Comparison of ENCODE assay signal across 1 cellular context in the genomic region with DNA sequence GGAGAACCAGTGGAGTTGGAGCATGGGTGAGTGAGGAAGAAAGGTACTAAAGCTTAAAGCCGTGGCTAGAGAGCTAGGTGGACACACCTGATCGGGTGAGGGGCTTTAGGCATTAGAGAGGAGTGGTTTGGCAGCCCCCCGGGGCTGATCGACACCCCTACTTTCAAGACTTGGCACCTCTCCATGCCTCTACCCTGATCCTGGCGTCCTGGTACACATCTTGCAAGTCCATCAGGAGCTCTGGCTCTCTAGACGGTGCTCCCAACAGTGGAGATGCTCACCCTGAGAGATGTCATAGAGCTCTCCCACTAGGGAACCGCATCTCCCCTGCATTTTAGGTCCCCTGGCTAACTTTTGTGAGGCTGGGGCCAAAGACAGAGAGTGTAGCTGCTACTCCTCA.
TF ChIP-seq lines count a peak whose summit lies in the region.

No MANE protein-coding gene starts in this region.

TF ChIP-seq in IMR-90, 13 proteins besides CTCF, POLR2A, EP300 and RAD21:
- TF ChIP-seq NFE2L2 (IDR thresholded peaks at IDR 0.05; ENCODE audit: low read depth, low read length), result no peak
- TF ChIP-seq, protein P1, sequence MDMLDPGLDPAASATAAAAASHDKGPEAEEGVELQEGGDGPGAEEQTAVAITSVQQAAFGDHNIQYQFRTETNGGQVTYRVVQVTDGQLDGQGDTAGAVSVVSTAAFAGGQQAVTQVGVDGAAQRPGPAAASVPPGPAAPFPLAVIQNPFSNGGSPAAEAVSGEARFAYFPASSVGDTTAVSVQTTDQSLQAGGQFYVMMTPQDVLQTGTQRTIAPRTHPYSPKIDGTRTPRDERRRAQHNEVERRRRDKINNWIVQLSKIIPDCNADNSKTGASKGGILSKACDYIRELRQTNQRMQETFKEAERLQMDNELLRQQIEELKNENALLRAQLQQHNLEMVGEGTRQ (IDR thresholded peaks at IDR 0.05; ENCODE audit: low read depth, low read length), result no peak
- TF ChIP-seq FOS (IDR thresholded peaks at IDR 0.05; ENCODE audit: low read depth, low read length), result no peak
- TF ChIP-seq SMC3 (IDR thresholded peaks at IDR 0.05; ENCODE audit: low read depth, low read length), result no peak
- TF ChIP-seq BHLHE40 (IDR thresholded peaks at IDR 0.05; ENCODE audit: low read depth, low read length), result no peak
- TF ChIP-seq, protein P2, sequence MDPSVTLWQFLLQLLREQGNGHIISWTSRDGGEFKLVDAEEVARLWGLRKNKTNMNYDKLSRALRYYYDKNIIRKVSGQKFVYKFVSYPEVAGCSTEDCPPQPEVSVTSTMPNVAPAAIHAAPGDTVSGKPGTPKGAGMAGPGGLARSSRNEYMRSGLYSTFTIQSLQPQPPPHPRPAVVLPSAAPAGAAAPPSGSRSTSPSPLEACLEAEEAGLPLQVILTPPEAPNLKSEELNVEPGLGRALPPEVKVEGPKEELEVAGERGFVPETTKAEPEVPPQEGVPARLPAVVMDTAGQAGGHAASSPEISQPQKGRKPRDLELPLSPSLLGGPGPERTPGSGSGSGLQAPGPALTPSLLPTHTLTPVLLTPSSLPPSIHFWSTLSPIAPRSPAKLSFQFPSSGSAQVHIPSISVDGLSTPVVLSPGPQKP (IDR thresholded peaks at IDR 0.05; ENCODE audit: borderline replicate concordance, low read depth, low read length), result no peak
- no peak for TF ChIP-seq MAZ (IDR thresholded peaks at IDR 0.05; ENCODE audit: borderline replicate concordance, low read depth, low read length)
- no peak for TF ChIP-seq CHD1 (IDR thresholded peaks at IDR 0.05; ENCODE audit: low read depth, low read length)
- no peak for TF ChIP-seq RFX5 (IDR thresholded peaks at IDR 0.05; ENCODE audit: low read depth, low read length)
- TF ChIP-seq RCOR1 (IDR thresholded peaks at IDR 0.05; ENCODE audit: insufficient replicate concordance, low read length), result no peak
- no peak for TF ChIP-seq MXI1 (IDR thresholded peaks at IDR 0.05; ENCODE audit: borderline replicate concordance, low read depth, low read length)
- no peak for TF ChIP-seq MAFK (IDR thresholded peaks at IDR 0.05; ENCODE audit: low read depth, low read length)
- no peak for TF ChIP-seq CEBPB (IDR thresholded peaks at IDR 0.05; ENCODE audit: low read depth, low read length)
